8 cellular contexts compared by ENCODE assay signal in genomic region chr10:119120413-119120867, GRCh38. TPM values are rescaled to one million over a fixed set of nuclear protein-coding genes. Genes with fewer than 3 reads are reported as not detected.
DNase-seq lines count a peak whose midpoint lies in the region; ATAC-seq and TF ChIP-seq lines count a peak whose summit lies in the region.

No MANE protein-coding gene starts in this region.

- H3K4me3 Mint-ChIP-seq in CD8-positive, alpha-beta T cell: no peak overlapping the region

- H3K27ac ChIP-seq in CD8-positive, alpha-beta T cell (ENCODE audit: low read depth, low read length): no peak overlapping the region
- H3K27ac ChIP-seq in body of pancreas: peak overlapping the region; percentile 61 to 71 (median 68)

- H3K27me3 Mint-ChIP-seq in CD8-positive, alpha-beta T cell (ENCODE audit: low read depth): no peaks in the 10 kb centered on the region

- DNase-seq in CD8-positive, alpha-beta T cell: no peak
- DNase-seq in body of pancreas: peak; percentile 36 to 55 (median 52)
- no peak for DNase-seq in posterior cingulate gyrus
- DNase-seq in NCI-H2107 treated with DMSO at 0.1 percent for 48 hours (lab: John Stamatoyannopoulos, UW; ENCODE audit: unreplicated experiment): no peak
- no peak for DNase-seq in T1000 (lab: John Stamatoyannopoulos, UW)
- DNase-seq in NCI-H2171 (lab: John Stamatoyannopoulos, UW): no peak

- peaks cover 53% of the 10 kb centered on the region for H3K36me3 Mint-ChIP-seq in CD8-positive, alpha-beta T cell

- CTCF ChIA-PET in CD8-positive, alpha-beta T cell (lab: Charles Lee): no interaction called here

- no peak for TF ChIP-seq CTCF in CD8-positive, alpha-beta T cell (IDR thresholded peaks at IDR 0.05)
- no peak for TF ChIP-seq CTCF in body of pancreas (IDR thresholded peaks at IDR 0.05)

- no peaks in the 10 kb centered on the region for H3K27me3 ChIP-seq in CD8-positive, alpha-beta T cell (ENCODE audit: insufficient read depth, low read length)
- H3K27me3 ChIP-seq in body of pancreas: no peaks in the 10 kb centered on the region

- no peaks in the 10 kb centered on the region for H3K4me1 ChIP-seq in CD8-positive, alpha-beta T cell (ENCODE audit: insufficient read depth, low read length)
- peaks cover 15% of the 10 kb centered on the region for H3K4me1 ChIP-seq in body of pancreas

- H3K27ac Mint-ChIP-seq in CD8-positive, alpha-beta T cell: peak overlapping the region; percentile 13

- H3K4me3 ChIP-seq in CD8-positive, alpha-beta T cell (ENCODE audit: low read depth, low read length): no peak overlapping the region
- no peak overlapping the region for H3K4me3 ChIP-seq in body of pancreas

- no peaks in the 10 kb centered on the region for H3K9me3 Mint-ChIP-seq in CD8-positive, alpha-beta T cell

- H3K36me3 ChIP-seq in CD8-positive, alpha-beta T cell (ENCODE audit: insufficient read depth, low read length): peaks cover 5% of the 10 kb centered on the region
- H3K36me3 ChIP-seq in body of pancreas (replicated peaks in 1 of 2; ENCODE audit: insufficient read depth in 1 of 2, low read depth in 2 of 2): peaks cover 0 to 3% of the 10 kb centered on the region in 2 donors

- 32 to 44% methylated on average over 4 of the region's 4 CpGs for WGBS in body of pancreas, 2 donors

- TF ChIP-seq POLR2A in body of pancreas (IDR thresholded peaks at IDR 0.05): no peak

- POLR2A ChIA-PET in CD8-positive, alpha-beta T cell (lab: Charles Lee): no interaction called here

- intact Hi-C loops in CD8-positive, alpha-beta T cell (cut with DNase I, micrococcal nuclease): no loop called here
- intact Hi-C loops in body of pancreas (cut with DNase I): no loop called here
- intact Hi-C loops in posterior cingulate gyrus (cut with DNase I): no loop called here

- H3K9me3 ChIP-seq in CD8-positive, alpha-beta T cell (ENCODE audit: low read length): no peaks in the 10 kb centered on the region
- no peaks in the 10 kb centered on the region for H3K9me3 ChIP-seq in body of pancreas

- ATAC-seq in CD8-positive, alpha-beta T cell: peak; percentile 86
- peak; percentile 88 for ATAC-seq in GM19397 (IDR thresholded peaks at IDR 0.05; ENCODE audit: unreplicated experiment)
- peak; percentile 93 for ATAC-seq in HG03354 (IDR thresholded peaks at IDR 0.05; ENCODE audit: poor library complexity, severe bottlenecking, unreplicated experiment)
- peak; percentile 86 for ATAC-seq in body of pancreas

- H3K4me1 Mint-ChIP-seq in CD8-positive, alpha-beta T cell (ENCODE audit: low read depth): peaks cover 6% of the 10 kb centered on the region

RNA-seq across cellular contexts. Expression of gene DENND10, which starts 16.5 kb away (rescaled TPM):
- total RNA-seq in CD8-positive, alpha-beta T cell: 10 to 100 TPM; 28.8 to 30.5 TPM
- 10 to 100 TPM; 24.6 to 29.7 TPM for total RNA-seq in body of pancreas

RNA-seq across cellular contexts. Expression of gene EIF3A, which starts 39.8 kb away (rescaled TPM):
- 100 to 1,000 TPM; 121 to 128 TPM for total RNA-seq in CD8-positive, alpha-beta T cell
- total RNA-seq in body of pancreas: 100 to 1,000 TPM; 107 to 114 TPM

RNA-seq across cellular contexts. Expression of gene SFXN4, which starts 45.1 kb away (rescaled TPM):
- total RNA-seq in CD8-positive, alpha-beta T cell: 10 to 100 TPM; 10.5 to 10.8 TPM
- 10 to 100 TPM; 20.5 to 32.0 TPM for total RNA-seq in body of pancreas

RNA-seq across cellular contexts. Expression of gene PRDX3, which starts 58.2 kb away (rescaled TPM):
- total RNA-seq in CD8-positive, alpha-beta T cell: 10 to 100 TPM in 1 of 2 experiments, 1 to 10 TPM in 1; 7.6 to 11.7 TPM
- total RNA-seq in body of pancreas: 10 to 100 TPM; 46.1 to 61.7 TPM

Comparison
In these comparisons a context has a peak if more than half of its experiments do, and no peak if none do; other contexts are left out.
1. DNase-seq: peak in body of pancreas (4 of 4); none in CD8-positive, alpha-beta T cell (0 of 7), posterior cingulate gyrus (0 of 10), NCI-H2107 treated with DMSO at 0.1 percent for 48 hours (single experiment), T1000 (single experiment) and NCI-H2171 (single experiment).
2. Peak in every context shown above with its lines, with median percentiles within 50 percentile points of each other: ATAC-seq.